In the genomic region with DNA sequence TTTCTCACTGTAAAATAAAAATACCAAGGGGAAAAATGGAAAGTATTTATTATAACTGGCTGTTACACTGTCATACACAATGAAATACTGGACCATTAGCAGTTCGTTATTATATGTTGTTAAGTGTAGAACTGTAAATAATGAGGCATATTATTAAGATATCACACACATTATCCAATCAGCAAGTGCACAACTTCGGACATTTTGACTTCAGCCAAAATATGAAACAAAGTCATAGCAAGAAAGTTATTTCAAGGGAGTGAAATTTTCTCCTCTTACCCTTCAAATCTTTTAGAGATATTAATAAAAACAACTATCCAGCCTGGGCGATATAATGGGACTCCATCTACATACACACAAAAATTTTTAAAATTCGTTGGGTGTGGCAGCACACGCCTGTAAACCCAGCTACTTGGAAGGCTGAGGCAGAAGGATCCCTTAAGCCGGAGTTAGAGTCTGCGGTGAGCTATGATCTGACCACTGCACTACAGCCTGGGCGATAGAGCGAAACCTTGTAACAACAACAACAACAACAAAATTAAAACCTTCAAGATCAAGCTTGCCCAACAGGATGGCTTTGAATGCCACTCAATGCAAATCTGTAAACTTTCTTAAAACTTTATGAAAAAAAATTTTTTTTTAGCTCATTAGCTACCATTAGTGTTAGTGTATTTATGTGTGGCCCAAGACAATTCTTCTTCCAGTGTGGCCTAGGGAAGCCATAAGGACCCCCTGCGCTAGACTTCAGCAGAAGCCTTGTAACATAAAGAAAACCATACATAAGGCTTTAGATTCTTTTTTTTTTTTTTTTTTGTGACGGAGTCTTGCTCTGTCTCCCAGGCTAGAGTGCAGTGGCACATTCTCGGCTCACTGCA, we compare ENCODE assay signal across 8 cellular contexts. TPM values are rescaled to one million over a fixed set of nuclear protein-coding genes. Genes with fewer than 3 reads are reported as not detected.
DNase-seq lines count a peak whose midpoint lies in the region; ATAC-seq and TF ChIP-seq lines count a peak whose summit lies in the region.

No MANE protein-coding gene starts in this region.

- H3K4me1 Mint-ChIP-seq in activated CD4-positive, alpha-beta T cell treated with anti-CD3 and anti-CD28 coated beads, Interleukin-2, amount 10 ng/mL, durations not matched to agents 7 days and 5 days = peaks cover 55% of the 10 kb centered on the region

- H3K36me3 Mint-ChIP-seq in activated CD4-positive, alpha-beta T cell treated with anti-CD3 and anti-CD28 coated beads, Interleukin-2, amount 10 ng/mL, durations not matched to agents 7 days and 5 days (ENCODE audit: low read depth) = peaks cover 39% of the 10 kb centered on the region

- no peak for TF ChIP-seq CTCF in epithelial cell of esophagus (IDR thresholded peaks at IDR 0.05; ENCODE audit: insufficient read depth, low read depth, low read length, missing control alignments)
- TF ChIP-seq CTCF in sigmoid colon (IDR thresholded peaks at IDR 0.05) = no peak

- POLR2A ChIA-PET in activated CD4-positive, alpha-beta T cell treated with anti-CD3 and anti-CD28 coated beads, Interleukin-2, amount 10 ng/mL, durations not matched to agents 7 days and 5 days (lab: Charles Lee) = interaction anchor here (3.5 kb wide), 1 partner anchor 39 kb away, joined by 51 read pairs; a partner anchor contains a TSS

- peaks cover 7% of the 10 kb centered on the region for H3K9me3 Mint-ChIP-seq in activated CD4-positive, alpha-beta T cell treated with anti-CD3 and anti-CD28 coated beads, Interleukin-2, amount 10 ng/mL, durations not matched to agents 7 days and 5 days

- peak overlapping the region; percentile 75 for H3K4me3 ChIP-seq in epithelial cell of esophagus (ENCODE audit: low read length)
- peak overlapping the region; percentile 55 to 69 (median 67) for H3K4me3 ChIP-seq in sigmoid colon

- peak overlapping the region; percentile 100 for H3K27ac Mint-ChIP-seq in activated CD4-positive, alpha-beta T cell treated with anti-CD3 and anti-CD28 coated beads, Interleukin-2, amount 10 ng/mL, durations not matched to agents 7 days and 5 days

- no peak for TF ChIP-seq POLR2A in sigmoid colon (IDR thresholded peaks at IDR 0.05)

- no peaks in the 10 kb centered on the region for H3K9me3 ChIP-seq in sigmoid colon

- H3K27ac ChIP-seq in sigmoid colon = peak overlapping the region; percentile 90 to 98 (median 94)

- intact Hi-C loops in sigmoid colon (cut with DNase I) = loop anchor here (2.0 to 10.0 kb wide), 5 partner anchors 107 to 365 kb away; a partner anchor contains a TSS

- 78 to 81% methylated on average over 12 of the region's 12 CpGs for WGBS in sigmoid colon, 2 donors

- H3K4me3 Mint-ChIP-seq in activated CD4-positive, alpha-beta T cell treated with anti-CD3 and anti-CD28 coated beads, Interleukin-2, amount 10 ng/mL, durations not matched to agents 7 days and 5 days = peak overlapping the region; percentile 96

- CTCF ChIA-PET in activated CD4-positive, alpha-beta T cell treated with anti-CD3 and anti-CD28 coated beads, Interleukin-2, amount 10 ng/mL, durations not matched to agents 7 days and 5 days (lab: Charles Lee) = interaction anchor here (0.6 to 2.4 kb wide), 4 partner anchors 8 to 45 kb away, joined by 4 to 7 read pairs (median 4); no protein-coding TSS in a partner anchor

- H3K4me1 ChIP-seq in sigmoid colon = peaks cover 0 to 24% (median 12%) of the 10 kb centered on the region in 4 donors

- no peaks in the 10 kb centered on the region for H3K27me3 Mint-ChIP-seq in activated CD4-positive, alpha-beta T cell treated with anti-CD3 and anti-CD28 coated beads, Interleukin-2, amount 10 ng/mL, durations not matched to agents 7 days and 5 days

- no peak for TF ChIP-seq EP300 in sigmoid colon (IDR thresholded peaks at IDR 0.05)

- no peak for DNase-seq in activated CD4-positive, alpha-beta T cell treated with anti-CD3 and anti-CD28 coated beads, Interleukin-2, amount 10 ng/mL, durations not matched to agents 7 days and 5 days
- DNase-seq in activated CD4-positive, alpha-beta T cell treated with anti-CD3 and anti-CD28 coated beads, Interleukin-2, amount 50 U/mL, for 4 hours = no peak
- DNase-seq in RKO (ENCODE audit: low spot score) = peak; percentile 77
- no peak for DNase-seq in epithelial cell of esophagus (ENCODE audit: low read depth)
- no peak for DNase-seq in sigmoid colon
- no peak for DNase-seq in NCI-H128 (lab: John Stamatoyannopoulos, UW; ENCODE audit: unreplicated experiment)
- DNase-seq in NCI-H2107 (lab: John Stamatoyannopoulos, UW) = no peak

- no peak for ATAC-seq in HG03442 (IDR thresholded peaks at IDR 0.05; ENCODE audit: unreplicated experiment)

- H3K27me3 ChIP-seq in sigmoid colon = no peaks in the 10 kb centered on the region

- H3K36me3 ChIP-seq in sigmoid colon = no peaks in the 10 kb centered on the region

RNA-seq across cellular contexts. Expression of a gene that starts 1.3 kb away (rescaled TPM):
- 10 to 100 TPM; 35.1 to 40.7 TPM for total RNA-seq in activated CD4-positive, alpha-beta T cell treated with anti-CD3 and anti-CD28 coated beads, Interleukin-2, amount 10 ng/mL, durations not matched to agents 7 days and 5 days
- 10 to 100 TPM in 3 of 4 donors, 1 to 10 TPM in 1; 6.5 to 16.5 (median 12.7) TPM for total RNA-seq in sigmoid colon
- 10 to 100 TPM; 27.6 to 31.7 (median 27.8) TPM for polyA plus RNA-seq in sigmoid colon

RNA-seq across cellular contexts. Expression of a gene that starts 40.2 kb away (rescaled TPM):
- 100 to 1,000 TPM; 360 to 500 TPM for total RNA-seq in activated CD4-positive, alpha-beta T cell treated with anti-CD3 and anti-CD28 coated beads, Interleukin-2, amount 10 ng/mL, durations not matched to agents 7 days and 5 days
- 100 to 1,000 TPM; 273 to 404 (median 305) TPM for total RNA-seq in sigmoid colon
- polyA plus RNA-seq in sigmoid colon = 100 to 1,000 TPM; 206 to 352 (median 348) TPM
